ENCODE assay signal across 8 cellular contexts in the genomic region with DNA sequence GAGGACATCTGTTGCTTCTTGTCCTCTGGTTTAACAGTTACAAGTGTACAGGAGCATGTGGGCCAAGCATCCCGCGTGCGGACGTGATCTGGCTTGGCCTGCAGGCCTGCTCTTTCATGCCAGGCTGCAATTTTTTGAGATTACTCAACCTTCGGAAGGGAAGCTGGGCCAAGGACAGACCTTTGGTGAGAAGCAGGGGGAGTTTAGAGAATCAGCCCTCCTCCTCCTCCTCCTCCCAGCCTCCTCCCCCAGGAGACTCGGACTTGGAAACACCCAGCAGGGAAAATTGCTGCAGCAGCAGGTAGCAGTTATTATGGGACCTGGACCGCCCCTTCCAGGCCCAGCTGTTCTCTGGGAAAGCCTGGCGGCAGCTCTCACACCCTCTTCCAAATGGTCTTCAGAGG. TPM values are rescaled to one million over a fixed set of nuclear protein-coding genes. Genes with fewer than 3 reads are reported as not detected.
DNase-seq lines count a peak whose midpoint lies in the region; ATAC-seq, FAIRE-seq and TF ChIP-seq lines count a peak whose summit lies in the region.

No MANE protein-coding gene starts in this region.

- H3K9ac ChIP-seq in BLaER1 treated with 17β-estradiol and CSF1 and Interleukin-3, amounts not matched to agents 10 nM and 100 nM: peak overlapping the region; percentile 30 to 72 (median 60); a peak in 18 of 22 replicates

- TF ChIP-seq CTCF in epithelial cell of proximal tubule (conservative IDR thresholded peaks at IDR 0.05; ENCODE audit: low read depth, low read length) (no peak), neutrophil (IDR thresholded peaks at IDR 0.05) (no peak)

- H3K9me3 ChIP-seq in BLaER1 treated with 17β-estradiol and CSF1 and Interleukin-3, amounts not matched to agents 10 nM and 100 nM (replicated peaks in 1 of 11): 0 out of 22 replicates have a peak, but pooled peaks cover 0 to 7% (median 0%) of the 10 kb centered on the region in 11 experiments
- H3K9me3 ChIP-seq in neutrophil: no peaks in the 10 kb centered on the region

- peak overlapping the region; percentile 3 to 86 (median 80); a peak in 20 of 22 replicates for H3K27ac ChIP-seq in BLaER1 treated with 17β-estradiol and CSF1 and Interleukin-3, amounts not matched to agents 10 nM and 100 nM
- peak overlapping the region; percentile 79 for H3K27ac ChIP-seq in neutrophil

- H3K27me3 ChIP-seq in BLaER1 treated with 17β-estradiol and CSF1 and Interleukin-3, amounts not matched to agents 10 nM and 100 nM: no peaks in the 10 kb centered on the region
- no peaks in the 10 kb centered on the region for H3K27me3 ChIP-seq in neutrophil

- no peak for ATAC-seq in HG03280 (IDR thresholded peaks at IDR 0.05; ENCODE audit: unreplicated experiment)
- no peak for ATAC-seq in GM21515 (IDR thresholded peaks at IDR 0.05; ENCODE audit: unreplicated experiment)

- FAIRE-seq in frontal cortex (lab: Jason Lieb, UNC): no peak

- H3K4me1 ChIP-seq in BLaER1 treated with 17β-estradiol and CSF1 and Interleukin-3, amounts not matched to agents 10 nM and 100 nM: peaks cover 69 to 82% (median 75%) of the 10 kb centered on the region in 10 experiments
- peaks cover 63 to 69% of the 10 kb centered on the region in 2 experiments for H3K4me1 ChIP-seq in neutrophil (ENCODE audit: control insufficient read depth in 1 of 2, insufficient read depth in 1 of 2, low read depth in 1 of 2, low read length in 1 of 2)

- H3K4me2 ChIP-seq in BLaER1 treated with 17β-estradiol and CSF1 and Interleukin-3, amounts not matched to agents 10 nM and 100 nM: peak overlapping the region; percentile 74 to 97 (median 85)

- H3K4me3 ChIP-seq in BLaER1 treated with 17β-estradiol and CSF1 and Interleukin-3, amounts not matched to agents 10 nM and 100 nM: peak overlapping the region in 1 of 10 experiments; percentile 15; a peak in 1 of 20 replicates
- no peak overlapping the region for H3K4me3 ChIP-seq in epithelial cell of proximal tubule (ENCODE audit: low read depth, low read length)
- no peak overlapping the region for H3K4me3 ChIP-seq in neutrophil (ENCODE audit: low read depth in 1 of 2, low read length in 1 of 2)

- H4K20me1 ChIP-seq in BLaER1 treated with 17β-estradiol and CSF1 and Interleukin-3, amounts not matched to agents 10 nM and 100 nM: no peaks in the 10 kb centered on the region

- DNase-seq in NCI-H2171 treated with DMSO at 0.1 percent for 48 hours (lab: John Stamatoyannopoulos, UW): peak; percentile 90
- peak; percentile 67 for DNase-seq in epithelial cell of proximal tubule (ENCODE audit: low read depth)
- no peak for DNase-seq in NCI-H2029 treated with DMSO at 0.1 percent for 48 hours (lab: John Stamatoyannopoulos, UW)
- no peak for DNase-seq in frontal cortex (ENCODE audit: low spot score in 2 of 2)

- no peaks in the 10 kb centered on the region for H3K36me3 ChIP-seq in BLaER1 treated with 17β-estradiol and CSF1 and Interleukin-3, amounts not matched to agents 10 nM and 100 nM
- H3K36me3 ChIP-seq in neutrophil: no peaks in the 10 kb centered on the region

RNA-seq across cellular contexts. Expression of a gene that starts 5.1 kb away (rescaled TPM):
- total RNA-seq in epithelial cell of proximal tubule (63.7 and 65.7 TPM in 2 replicates), frontal cortex (60.3 TPM)

RNA-seq across cellular contexts. Expression of a gene that starts 25.3 kb away (rescaled TPM):
- total RNA-seq in epithelial cell of proximal tubule (318 and 473 TPM in 2 replicates), frontal cortex (87.2 TPM)

RNA-seq across cellular contexts. Expression of a gene that starts 56.6 kb away (rescaled TPM):
- total RNA-seq in epithelial cell of proximal tubule (73.4 and 85.8 TPM in 2 replicates), frontal cortex (53.8 TPM)

Comparison
In these comparisons a context has a peak if more than half of its experiments do, and no peak if none do; other contexts are left out.
1. DNase-seq: peak in NCI-H2171 treated with DMSO at 0.1 percent for 48 hours (single experiment) and epithelial cell of proximal tubule (single experiment); none in NCI-H2029 treated with DMSO at 0.1 percent for 48 hours (single experiment) and frontal cortex (0 of 2).